In genomic region chr7:4781366-4782069, GRCh38 we compare ENCODE assay signal across 1 cellular context.
TF ChIP-seq lines count a peak whose summit lies in the region.

No MANE protein-coding gene starts in this region.

TF ChIP-seq in GM12878, 131 proteins besides CTCF, POLR2A, EP300 and RAD21:
- TF ChIP-seq ZNF622 (IDR thresholded peaks at IDR 0.05) (no peak), TCF7 (IDR thresholded peaks at IDR 0.05; ENCODE audit: borderline replicate concordance) (no peak), TARDBP (IDR thresholded peaks at IDR 0.05; ENCODE audit: borderline replicate concordance) (no peak), YBX1 (IDR thresholded peaks at IDR 0.05) (no peak), ATF7 (IDR thresholded peaks at IDR 0.05; ENCODE audit: low read depth) (no peak), FOS (IDR thresholded peaks at IDR 0.05; ENCODE audit: borderline replicate concordance, extremely low read depth, insufficient read length) (no peak), RB1 (IDR thresholded peaks at IDR 0.05; ENCODE audit: borderline replicate concordance) (no peak), PAX5 (IDR thresholded peaks at IDR 0.05; ENCODE audit: borderline replicate concordance, low read depth, low read length) (no peak), NFIC (IDR thresholded peaks at IDR 0.05; ENCODE audit: low read depth, low read length) (no peak), FOXK2 (IDR thresholded peaks at IDR 0.05) (no peak), PRDM15 (CRISPR knock-in tag; IDR thresholded peaks at IDR 0.05) (no peak), IRF4 (IDR thresholded peaks at IDR 0.05; ENCODE audit: low read depth, low read length) (no peak), ASH2L (IDR thresholded peaks at IDR 0.05; ENCODE audit: borderline replicate concordance, low read depth) (no peak), EED (IDR thresholded peaks at IDR 0.05; ENCODE audit: low read depth) (no peak)
TF ChIP-seq in GM12878: peak in this region for 0.
